ENCODE assay signal across 7 cellular contexts in genomic region chr11:13183094-13183825, GRCh38.
A peak's percentile ranks its signal among the peaks of the same experiment; 100 is the strongest.
DNase-seq lines count a peak whose midpoint lies in the region; ATAC-seq, FAIRE-seq and TF ChIP-seq lines count a peak whose summit lies in the region.

No MANE protein-coding gene starts in this region.

- H3K27ac ChIP-seq in H9 (ENCODE audit: insufficient read length, low read depth, low read length) (no peak overlapping the region), OCI-LY3 (ENCODE audit: low read length) (peak overlapping the region; percentile 38), H1 (ENCODE audit: low read depth, low read length) (no peak overlapping the region), neural cell (ENCODE audit: low read length) (no peak overlapping the region)

- H3K9me3 ChIP-seq in H9 (ENCODE audit: control insufficient read depth, low read depth, low read length), result no peaks in the 10 kb centered on the region
- peaks cover 2% of the 10 kb centered on the region; the same call in 1 of the 2 replicates for H3K9me3 ChIP-seq in OCI-LY3 (ENCODE audit: insufficient read depth, low read length)
- 0 out of 4 replicates have a peak, but pooled peaks cover 0 to 3% of the 10 kb centered on the region in 2 experiments for H3K9me3 ChIP-seq in H1 (ENCODE audit: insufficient read depth in 2 of 2, low read depth in 1 of 2, low read length in 1 of 2)
- H3K9me3 ChIP-seq in neural cell (ENCODE audit: low read length), result no peaks in the 10 kb centered on the region

- H3K27me3 ChIP-seq in H9 (ENCODE audit: insufficient read depth, low read length), result no peaks in the 10 kb centered on the region
- no peaks in the 10 kb centered on the region for H3K27me3 ChIP-seq in OCI-LY3 (ENCODE audit: low read depth, low read length)
- H3K27me3 ChIP-seq in H1 (replicated peaks in 1 of 4; ENCODE audit: control insufficient read depth in 3 of 4, extremely low read depth in 1 of 4, insufficient read depth in 3 of 4, low read length in 3 of 4), result no peaks in the 10 kb centered on the region
- H3K27me3 ChIP-seq in neural cell (ENCODE audit: insufficient read depth, low read depth, low read length), result no peaks in the 10 kb centered on the region
- no peaks in the 10 kb centered on the region for H3K27me3 ChIP-seq in H7 (ENCODE audit: control insufficient read depth, insufficient read depth, low read length)

- TF ChIP-seq EP300 in H1 (IDR thresholded peaks at IDR 0.05; ENCODE audit: borderline replicate concordance in 1 of 2, low read depth in 2 of 2, low read length in 2 of 2), result no peak
- TF ChIP-seq EP300 in neural cell (conservative IDR thresholded peaks at IDR 0.05; ENCODE audit: poor library complexity, severe bottlenecking), result no peak

- peaks cover 13 to 19% of the 10 kb centered on the region in 2 experiments for H3K9me3 Mint-ChIP-seq in H9

- H3K4me1 Mint-ChIP-seq in H9, result peaks cover 0 to 2% of the 10 kb centered on the region in 2 experiments; a peak in 2 of 4 replicates

- H3F3A ChIP-seq in neural cell (ENCODE audit: insufficient read depth, low read length, poor library complexity, severe bottlenecking), result no peaks in the 10 kb centered on the region

- H3K18ac ChIP-seq in H9 (ENCODE audit: insufficient read length, low read depth, low read length) (no peak overlapping the region), H1 (ENCODE audit: extremely low read depth, low read length) (no peak overlapping the region)

- no peak overlapping the region for H3K4me3 Mint-ChIP-seq in H9

- H4K8ac ChIP-seq in H9 (replicated peaks; ENCODE audit: insufficient read length, low read depth, low read length) (no peak overlapping the region), H1 (ENCODE audit: extremely low read depth, insufficient read depth, low read length) (no peak overlapping the region)

- H3K4me3 ChIP-seq in OCI-LY3 (ENCODE audit: low read length) (peak overlapping the region; percentile 65), H1 (ENCODE audit: extremely low read depth in 1 of 4, insufficient read depth in 2 of 4, low read depth in 3 of 4, low read length in 4 of 4) (no peak overlapping the region), neural cell (ENCODE audit: low read length) (no peak overlapping the region), H7 (ENCODE audit: insufficient read depth, low read depth, low read length) (no peak overlapping the region)

- no CpG with 5 or more reads among the region's 6 CpGs for WGBS in H9 (ENCODE audit: extremely low coverage, insufficient read length, low lambda C conversion rate)
- WGBS in H1 (ENCODE audit: extremely low coverage in 1 of 2, insufficient coverage in 1 of 2, insufficient read length in 1 of 2, insufficient replicate concordance in 2 of 2, low coverage in 1 of 2, low lambda C conversion rate in 2 of 2, missing lambda C conversion rate in 1 of 2), 2 experiments, result 55% methylated on average over 6 of the region's 6 CpGs; no CpG with 5 or more reads in 1 of the 2 experiments

- TF ChIP-seq POLR2A in H1 (IDR thresholded peaks at IDR 0.05; ENCODE audit: control extremely low read depth in 1 of 2, low read depth in 2 of 2, low read length in 2 of 2), result no peak

- CTCF ChIA-PET in H1 (lab: Charles Lee; ENCODE audit: partially characterized antibody), result interaction anchor here (0.7 to 2.6 kb wide), 15 partner anchors 12 to 221 kb away, joined by 3 to 20 read pairs (median 4); no protein-coding TSS in a partner anchor

- H2BK5ac ChIP-seq in H9 (ENCODE audit: insufficient read length, low read length) (no peak overlapping the region), H1 (ENCODE audit: low read depth, low read length) (no peak overlapping the region)

- no peaks in the 10 kb centered on the region for H3K23me2 ChIP-seq in H9 (ENCODE audit: insufficient read length, low read depth, low read length, poor library complexity, severe bottlenecking)
- H3K23me2 ChIP-seq in H1 (ENCODE audit: low read depth, low read length), result no peaks in the 10 kb centered on the region

- no peak overlapping the region for H3K14ac ChIP-seq in H9 (ENCODE audit: insufficient read depth, low read length)
- H3K14ac ChIP-seq in H1 (ENCODE audit: insufficient read length), result no peak overlapping the region

- H2BK120ac ChIP-seq in H9 (ENCODE audit: low read depth, low read length, poor library complexity, severe bottlenecking) (no peak overlapping the region), H1 (replicated peaks; ENCODE audit: low read depth, low read length) (no peak overlapping the region)

- H4K91ac ChIP-seq in H9 (ENCODE audit: insufficient read length, low read depth, low read length) (no peak overlapping the region), H1 (replicated peaks; ENCODE audit: insufficient read length, low read length) (no peak overlapping the region)

- no peak overlapping the region for H2BK12ac ChIP-seq in H9 (ENCODE audit: insufficient read length, low read depth, low read length)
- H2BK12ac ChIP-seq in H1 (ENCODE audit: low read depth, low read length), result no peak overlapping the region

- no peaks in the 10 kb centered on the region for H3K9me2 ChIP-seq in neural cell (ENCODE audit: insufficient read depth, low read length)

- H4K5ac ChIP-seq in H9 (ENCODE audit: insufficient read length, low read depth, low read length) (no peak overlapping the region), H1 (ENCODE audit: insufficient read length, low read depth, low read length) (no peak overlapping the region)

- H3K4me2 ChIP-seq in H9 (ENCODE audit: insufficient read depth, insufficient read length, low read length) (no peak overlapping the region), OCI-LY3 (ENCODE audit: low read length) (peak overlapping the region; percentile 65), H1 (ENCODE audit: insufficient read depth in 1 of 2, low read depth in 2 of 2, low read length in 2 of 2) (no peak overlapping the region), neural cell (ENCODE audit: low read length) (no peak overlapping the region)

- H2BK20ac ChIP-seq in H9 (ENCODE audit: low read depth, low read length, poor library complexity, severe bottlenecking), result no peak overlapping the region
- no peak overlapping the region for H2BK20ac ChIP-seq in H1 (ENCODE audit: low read length)

- H3K79me2 ChIP-seq in H9 (ENCODE audit: insufficient read depth, low read length) (no peaks in the 10 kb centered on the region), OCI-LY3 (ENCODE audit: low read length) (no peaks in the 10 kb centered on the region), H1 (ENCODE audit: control insufficient read depth in 1 of 2, insufficient read depth in 2 of 2, low read length in 2 of 2) (no peaks in the 10 kb centered on the region), neural cell (replicated peaks; ENCODE audit: insufficient read depth, low read length) (no peaks in the 10 kb centered on the region)

- H3K9ac ChIP-seq in H9 (ENCODE audit: extremely low read depth, insufficient read length, low read length) (no peak overlapping the region), OCI-LY3 (ENCODE audit: low read length) (no peak overlapping the region), H1 (replicated peaks in 1 of 4; ENCODE audit: extremely low read depth in 1 of 4, low read depth in 3 of 4, low read length in 3 of 4) (no peak overlapping the region), neural cell (ENCODE audit: low read length) (no peak overlapping the region)

- TF ChIP-seq RAD21 in H1 (IDR thresholded peaks at IDR 0.05 in 1 of 2, conservative IDR thresholded peaks at IDR 0.05 in 1 of 2; ENCODE audit: low read depth in 2 of 2, low read length in 2 of 2) (peak; percentile 50 to 60), neural cell (conservative IDR thresholded peaks at IDR 0.05) (peak; percentile 66)

- no peak overlapping the region for H2BK15ac ChIP-seq in H9 (ENCODE audit: low read depth, low read length)
- H2BK15ac ChIP-seq in H1 (ENCODE audit: low read length), result no peak overlapping the region

- H4K20me1 ChIP-seq in H9 (ENCODE audit: control insufficient read depth, insufficient read depth, insufficient read length) (no peaks in the 10 kb centered on the region), OCI-LY3 (ENCODE audit: insufficient read depth, low read length) (no peaks in the 10 kb centered on the region), H1 (replicated peaks in 1 of 2; ENCODE audit: control insufficient read depth in 1 of 2, insufficient read depth in 2 of 2, low read length in 2 of 2) (no peaks in the 10 kb centered on the region), neural cell (ENCODE audit: insufficient read depth) (no peaks in the 10 kb centered on the region)

- POLR2A ChIA-PET in H1 (lab: Charles Lee; ENCODE audit: partially characterized antibody), result no interaction called here

- FAIRE-seq in H1 (lab: Jason Lieb, UNC), result peak; percentile 36

- DNase-seq in DMS53 treated with DMSO at 0.1 percent for 48 hours (lab: John Stamatoyannopoulos, UW; ENCODE audit: unreplicated experiment) (peak; percentile 29), H9 (no peak), H1 (ENCODE audit: low read depth in 1 of 2, low spot score in 2 of 2) (no peak), H7 (no peak)

- TF ChIP-seq CTCF in H9 (conservative IDR thresholded peaks at IDR 0.05) (peak; percentile 53), OCI-LY3 (IDR thresholded peaks at IDR 0.05; ENCODE audit: low read depth, low read length) (peak; percentile 64), H1 (IDR thresholded peaks at IDR 0.05; ENCODE audit: control extremely low read depth in 1 of 3, insufficient read depth in 1 of 3, low read depth in 1 of 3, low read length in 3 of 3) (peak in 2 of 3 experiments; percentile 20 to 45; a peak in 2 of 4 replicates), neural cell (IDR thresholded peaks at IDR 0.05; ENCODE audit: poor library complexity, severe bottlenecking) (peak; percentile 61)

- H2AK5ac ChIP-seq in H9 (ENCODE audit: insufficient read length, low read length), result no peak overlapping the region
- no peak overlapping the region for H2AK5ac ChIP-seq in H1 (ENCODE audit: low read depth, low read length)

- no peak overlapping the region for H3K56ac ChIP-seq in H9 (ENCODE audit: insufficient read length, low read depth, low read length)
- H3K56ac ChIP-seq in H1 (replicated peaks; ENCODE audit: insufficient read length, low read depth, low read length), result no peak overlapping the region

- no peaks in the 10 kb centered on the region for H3K79me1 ChIP-seq in H9 (ENCODE audit: insufficient read depth, low read depth, low read length, poor library complexity, severe bottlenecking)
- no peaks in the 10 kb centered on the region for H3K79me1 ChIP-seq in H1 (ENCODE audit: low read depth, low read length)

- no peak overlapping the region for H3K23ac ChIP-seq in H9 (ENCODE audit: insufficient read length, low read depth, low read length)
- no peak overlapping the region for H3K23ac ChIP-seq in H1 (ENCODE audit: insufficient read length)

- peaks cover 0 to 7% (median 2%) of the 10 kb centered on the region in 3 experiments; a peak in 4 of 7 replicates for H3K36me3 Mint-ChIP-seq in H9 (ENCODE audit: insufficient read depth in 1 of 3, low read depth in 3 of 3)

- H3K36me3 ChIP-seq in OCI-LY3 (replicated peaks; ENCODE audit: low read depth, low read length) (no peaks in the 10 kb centered on the region), H1 (ENCODE audit: control insufficient read depth in 2 of 4, insufficient read depth in 4 of 4, low read length in 3 of 4) (no peaks in the 10 kb centered on the region), neural cell (ENCODE audit: insufficient read depth, low read length) (no peaks in the 10 kb centered on the region), H7 (replicated peaks; ENCODE audit: control insufficient read depth, insufficient read depth, low read length) (no peaks in the 10 kb centered on the region)

- ATAC-seq in GM21786 (IDR thresholded peaks at IDR 0.05; ENCODE audit: unreplicated experiment), result no peak

- H3K4ac ChIP-seq in H9 (ENCODE audit: low read depth, low read length) (no peak overlapping the region), H1 (replicated peaks; ENCODE audit: insufficient read length, low read depth, low read length) (no peak overlapping the region)

- H3K27ac Mint-ChIP-seq in H9, result no peak overlapping the region

- H2AFZ ChIP-seq in H9 (ENCODE audit: low read length), result no peak overlapping the region
- no peak overlapping the region for H2AFZ ChIP-seq in OCI-LY3 (ENCODE audit: low read depth, low read length)
- H2AFZ ChIP-seq in H1 (ENCODE audit: low read length), result no peak overlapping the region
- H2AFZ ChIP-seq in neural cell (ENCODE audit: low read depth, low read length), result no peak overlapping the region

- no peak overlapping the region for H3T11ph ChIP-seq in H9 (ENCODE audit: low read length)

- no peaks in the 10 kb centered on the region for H3K4me1 ChIP-seq in H9 (ENCODE audit: insufficient read depth, low read length)
- H3K4me1 ChIP-seq in OCI-LY3 (ENCODE audit: low read length), result peaks cover 29% of the 10 kb centered on the region
- H3K4me1 ChIP-seq in H1 (replicated peaks in 1 of 4; ENCODE audit: control insufficient read depth in 3 of 4, insufficient read depth in 4 of 4, low read length in 3 of 4), result no peaks in the 10 kb centered on the region

- H3K27me3 Mint-ChIP-seq in H9 (ENCODE audit: low read depth), result no peaks in the 10 kb centered on the region
